In the genomic region with DNA sequence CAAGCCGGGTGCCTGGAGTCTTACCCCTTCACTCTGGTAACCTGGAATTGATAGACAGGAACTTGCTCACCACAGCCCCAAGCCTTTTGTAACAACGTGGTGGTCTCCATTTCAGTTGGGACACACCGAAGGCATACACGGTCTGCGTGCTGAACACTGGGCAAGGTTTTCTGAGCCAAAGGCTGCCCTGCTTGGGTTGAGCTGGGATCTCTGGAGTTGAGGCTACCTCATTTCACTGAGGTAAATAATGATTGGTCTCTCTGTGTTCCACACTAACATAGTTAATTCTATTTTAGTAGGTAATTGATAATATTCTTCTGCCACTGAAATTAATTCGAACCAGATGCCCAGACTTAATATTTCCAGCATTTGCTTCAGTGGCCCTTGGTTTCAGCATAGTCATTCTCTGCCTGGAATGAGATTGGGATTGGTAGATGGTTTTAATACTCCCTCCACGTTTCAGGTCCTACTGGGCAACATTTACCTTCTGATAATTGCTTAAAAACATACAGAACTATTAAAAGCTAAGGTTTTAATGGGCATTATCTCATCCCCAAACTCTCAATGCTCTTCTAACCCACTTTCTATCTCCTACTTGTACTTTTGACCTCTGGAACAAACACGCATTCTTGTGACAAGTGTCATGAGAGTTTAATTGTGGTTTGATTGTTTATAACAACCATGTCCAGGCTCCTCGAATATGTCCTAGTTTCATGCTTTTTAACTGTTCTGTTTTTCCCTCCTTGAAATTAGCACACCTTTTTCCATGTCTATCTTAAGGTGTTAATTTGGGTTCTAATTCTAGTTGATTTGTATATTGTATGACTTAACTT, we compare ENCODE assay signal across 23 cellular contexts.
DNase-seq lines count a peak whose midpoint lies in the region; ATAC-seq and TF ChIP-seq lines count a peak whose summit lies in the region.
"Had no signal": no experiment of that assay in that cellular context is flagged by ENCODE, and none has a peak within 500 bp of the region (broad histone marks: within the 10 kb centered on the region; RNA-seq: fewer than 3 reads in every experiment).

No MANE protein-coding gene starts in this region.

- no peak for ATAC-seq in activated T-helper 17 cell treated with anti-CD3 and anti-CD28 coated beads, Interleukin-2, amount 50 U/mL, for 72 hours (replicated peaks)
- peak; percentile 87 for ATAC-seq in left colon
- ATAC-seq: activated CD8-positive, alpha-beta T cell treated with anti-CD3 and anti-CD28 coated beads, Interleukin-2, amount 10 ng/mL, durations not matched to agents 7 days and 5 days; activated T-cell treated with anti-CD3 and anti-CD28 coated beads, Interleukin-2, amount 50 U/mL, for 72 hours; foreskin keratinocyte; GM23338; right lobe of liver; WTC11 had no signal

- TF ChIP-seq CTCF in AG10803 (conservative IDR thresholded peaks at IDR 0.05; ENCODE audit: low read length) (no peak), HFFc6 (IDR thresholded peaks at IDR 0.05) (no peak), endothelial cell (IDR thresholded peaks at IDR 0.05; ENCODE audit: unreplicated experiment) (no peak), MCF 10A (IDR thresholded peaks at IDR 0.05; ENCODE audit: unreplicated experiment) (no peak)

- no TSS peak for BruUV-seq in MCF 10A (replicated peaks; lab: Mats Ljungman, UMichigan)

- CTCF ChIA-PET in MCF 10A (lab: Yijun Ruan, JAX): no interaction called here

- H3K27ac Mint-ChIP-seq in HFFc6 (no peak overlapping the region; the same call in 1 of the 2 replicates), endothelial cell (ENCODE audit: unreplicated experiment) (no peak overlapping the region), MCF 10A (ENCODE audit: low read depth, unreplicated experiment) (no peak overlapping the region)
- H3K27ac Mint-ChIP-seq in activated T-helper 17 cell treated with anti-CD3 and anti-CD28 coated beads, Interleukin-2, amount 50 U/mL, for 72 hours: peak overlapping the region; percentile 40
- H3K27ac Mint-ChIP-seq in T-helper 2 cell treated with Interferon-gamma antibody and Interleukin-4, amounts not matched to agents 5 μg/mL and 100 μg/mL, for 36 hours: no peak overlapping the region
- H3K27ac Mint-ChIP-seq: activated CD8-positive, alpha-beta T cell treated with anti-CD3 and anti-CD28 coated beads, Interleukin-2, amount 10 ng/mL, durations not matched to agents 7 days and 5 days; activated naive CD8-positive, alpha-beta T cell treated with anti-CD3 and anti-CD28 coated beads, Interleukin-2, amount 10 ng/mL, durations not matched to agents 7 days and 5 days; activated T-cell treated with anti-CD3 and anti-CD28 coated beads, Interleukin-2, amount 50 U/mL, for 72 hours; GM23338; WTC11 had no signal

- intact Hi-C loops in left colon (cut with DNase I, micrococcal nuclease): no loop called here
- intact Hi-C loops in MCF 10A (cut with micrococcal nuclease): no loop called here

- H3K4me3 ChIP-seq in AG10803 (ENCODE audit: low read length): no peak overlapping the region
- H3K4me3 ChIP-seq: GM23338, PC-9, right lobe of liver had no signal

- H3K4me3 Mint-ChIP-seq in HFFc6: no peak overlapping the region
- H3K4me3 Mint-ChIP-seq in activated T-helper 17 cell treated with anti-CD3 and anti-CD28 coated beads, Interleukin-2, amount 50 U/mL, for 72 hours: no peak overlapping the region
- no peak overlapping the region for H3K4me3 Mint-ChIP-seq in endothelial cell (ENCODE audit: unreplicated experiment)
- no peak overlapping the region for H3K4me3 Mint-ChIP-seq in T-helper 2 cell treated with Interferon-gamma antibody and Interleukin-4, amounts not matched to agents 5 μg/mL and 100 μg/mL, for 36 hours
- H3K4me3 Mint-ChIP-seq in MCF 10A (ENCODE audit: unreplicated experiment): no peak overlapping the region
- H3K4me3 Mint-ChIP-seq: activated CD8-positive, alpha-beta T cell treated with anti-CD3 and anti-CD28 coated beads, Interleukin-2, amount 10 ng/mL, durations not matched to agents 7 days and 5 days; activated naive CD8-positive, alpha-beta T cell treated with anti-CD3 and anti-CD28 coated beads, Interleukin-2, amount 10 ng/mL, durations not matched to agents 7 days and 5 days; activated T-cell treated with anti-CD3 and anti-CD28 coated beads, Interleukin-2, amount 50 U/mL, for 72 hours; central memory CD8-positive, alpha-beta T cell; GM23338; WTC11 had no signal

- peak; percentile 60 for DNase-seq in AG10803 (ENCODE audit: low read depth)
- peak; percentile 43 for DNase-seq in HFFc6
- no peak for DNase-seq in left colon
- no peak for DNase-seq in endothelial cell (ENCODE audit: low spot score)
- DNase-seq in NCI-H1105 (lab: John Stamatoyannopoulos, UW): no peak
- DNase-seq in T-helper 2 cell treated with Interferon-gamma antibody and Interleukin-4, amounts not matched to agents 5 μg/mL and 100 μg/mL, for 36 hours (ENCODE audit: low spot score): no peak
- DNase-seq in MCF 10A (ENCODE audit: unreplicated experiment): no peak
- DNase-seq: activated CD8-positive, alpha-beta T cell treated with anti-CD3 and anti-CD28 coated beads, Interleukin-2, amount 10 ng/mL, durations not matched to agents 7 days and 5 days; activated naive CD8-positive, alpha-beta T cell treated with anti-CD3 and anti-CD28 coated beads, Interleukin-2, amount 10 ng/mL, durations not matched to agents 7 days and 5 days; activated T-cell treated with anti-CD3 and anti-CD28 coated beads, Interleukin-2, amount 50 U/mL, for 72 hours; effector memory CD4-positive, alpha-beta T cell; foreskin keratinocyte; GDM1; KG1; left cardiac atrium; NCI-H1417; NCI-H748 treated with DMSO at 0.1 percent for 48 hours; PC-9; right lobe of liver had no signal

- H3K4me1 Mint-ChIP-seq in HFFc6 (ENCODE audit: low read depth): peaks cover 20% of the 10 kb centered on the region
- H3K4me1 Mint-ChIP-seq in activated T-helper 17 cell treated with anti-CD3 and anti-CD28 coated beads, Interleukin-2, amount 50 U/mL, for 72 hours: peaks cover 4% of the 10 kb centered on the region
- no peaks in the 10 kb centered on the region for H3K4me1 Mint-ChIP-seq in endothelial cell (ENCODE audit: unreplicated experiment)
- H3K4me1 Mint-ChIP-seq in T-helper 2 cell treated with Interferon-gamma antibody and Interleukin-4, amounts not matched to agents 5 μg/mL and 100 μg/mL, for 36 hours (ENCODE audit: low read depth): peaks cover 17% of the 10 kb centered on the region
- H3K4me1 Mint-ChIP-seq in MCF 10A (ENCODE audit: insufficient read depth, unreplicated experiment): peaks cover 6% of the 10 kb centered on the region
- H3K4me1 Mint-ChIP-seq: WTC11 had no signal

- no peaks in the 10 kb centered on the region; the same call in 1 of the 2 replicates for H3K9me3 Mint-ChIP-seq in HFFc6
- no peaks in the 10 kb centered on the region for H3K9me3 Mint-ChIP-seq in activated T-helper 17 cell treated with anti-CD3 and anti-CD28 coated beads, Interleukin-2, amount 50 U/mL, for 72 hours
- H3K9me3 Mint-ChIP-seq in endothelial cell (ENCODE audit: unreplicated experiment): no peaks in the 10 kb centered on the region
- peaks cover 14% of the 10 kb centered on the region for H3K9me3 Mint-ChIP-seq in T-helper 2 cell treated with Interferon-gamma antibody and Interleukin-4, amounts not matched to agents 5 μg/mL and 100 μg/mL, for 36 hours
- peaks cover 7% of the 10 kb centered on the region for H3K9me3 Mint-ChIP-seq in MCF 10A (ENCODE audit: unreplicated experiment)
- H3K9me3 Mint-ChIP-seq: central memory CD8-positive, alpha-beta T cell had no signal

- POLR2A ChIA-PET in MCF 10A (lab: Yijun Ruan, JAX): interaction anchor here (0.5 kb wide), 1 partner anchor 1559 kb away, joined by 3 read pairs; no protein-coding TSS in a partner anchor

- H3K27me3 Mint-ChIP-seq in HFFc6 (ENCODE audit: insufficient read depth) (no peaks in the 10 kb centered on the region; the same call in 1 of the 2 replicates), endothelial cell (ENCODE audit: unreplicated experiment) (peaks cover 1% of the 10 kb centered on the region), MCF 10A (ENCODE audit: insufficient read depth, unreplicated experiment) (no peaks in the 10 kb centered on the region)
- no peaks in the 10 kb centered on the region for H3K27me3 Mint-ChIP-seq in activated T-helper 17 cell treated with anti-CD3 and anti-CD28 coated beads, Interleukin-2, amount 50 U/mL, for 72 hours
- H3K27me3 Mint-ChIP-seq in T-helper 2 cell treated with Interferon-gamma antibody and Interleukin-4, amounts not matched to agents 5 μg/mL and 100 μg/mL, for 36 hours (ENCODE audit: low read depth): no peaks in the 10 kb centered on the region
- H3K27me3 Mint-ChIP-seq: activated naive CD8-positive, alpha-beta T cell treated with anti-CD3 and anti-CD28 coated beads, Interleukin-2, amount 10 ng/mL, durations not matched to agents 7 days and 5 days; central memory CD8-positive, alpha-beta T cell had no signal

- H3K36me3 Mint-ChIP-seq in HFFc6 (ENCODE audit: low read depth): peaks cover 11% of the 10 kb centered on the region
- H3K36me3 Mint-ChIP-seq in activated T-helper 17 cell treated with anti-CD3 and anti-CD28 coated beads, Interleukin-2, amount 50 U/mL, for 72 hours (ENCODE audit: low read depth): no peaks in the 10 kb centered on the region
- no peaks in the 10 kb centered on the region for H3K36me3 Mint-ChIP-seq in endothelial cell (ENCODE audit: low read depth, unreplicated experiment)
- peaks cover 11% of the 10 kb centered on the region for H3K36me3 Mint-ChIP-seq in T-helper 2 cell treated with Interferon-gamma antibody and Interleukin-4, amounts not matched to agents 5 μg/mL and 100 μg/mL, for 36 hours (ENCODE audit: low read depth)
- peaks cover 6% of the 10 kb centered on the region for H3K36me3 Mint-ChIP-seq in MCF 10A (ENCODE audit: insufficient read depth, unreplicated experiment)

Comparison
In these comparisons a context has a peak if more than half of its experiments do, and no peak if none do; other contexts are left out.
1. DNase-seq: peak in AG10803 (single experiment) and HFFc6 (single experiment); none in left colon (0 of 2), endothelial cell (single experiment), NCI-H1105 (single experiment), T-helper 2 cell treated with Interferon-gamma antibody and Interleukin-4, amounts not matched to agents 5 μg/mL and 100 μg/mL, for 36 hours (single experiment) and MCF 10A (single experiment).